1 cellular context compared by ENCODE assay signal in genomic region chr4:96593422-96593821, GRCh38.
TF ChIP-seq lines count a peak whose summit lies in the region.

No MANE protein-coding gene starts in this region.

TF ChIP-seq in SK-N-SH treated with all-trans-retinoic acid at 6 μM for 48 hours, 23 proteins besides CTCF, POLR2A, EP300 and RAD21 (continued from another document):
- TF ChIP-seq PATZ1 (CRISPR knock-in tag; IDR thresholded peaks at IDR 0.05; ENCODE audit: borderline replicate concordance) = no peak
- TF ChIP-seq CSRNP3 (CRISPR knock-in tag; IDR thresholded peaks at IDR 0.05) = no peak
